13 cellular contexts compared by ENCODE assay signal in genomic region chr13:108268713-108269112, GRCh38. TPM values are rescaled to one million over a fixed set of nuclear protein-coding genes. Genes with fewer than 3 reads are reported as not detected.
DNase-seq lines count a peak whose midpoint lies in the region; ATAC-seq, FAIRE-seq and TF ChIP-seq lines count a peak whose summit lies in the region.
"Had no signal": no experiment of that assay in that cellular context is flagged by ENCODE, and none has a peak within 500 bp of the region (broad histone marks: within the 10 kb centered on the region; RNA-seq: fewer than 3 reads in every experiment).

No MANE protein-coding gene starts in this region.

- no peaks in the 10 kb centered on the region for H3K27me3 ChIP-seq in GM12878 (replicated peaks in 1 of 2; ENCODE audit: control insufficient read depth in 2 of 2, insufficient read depth in 2 of 2, low read length in 1 of 2)
- no peaks in the 10 kb centered on the region for H3K27me3 ChIP-seq in stomach
- no peaks in the 10 kb centered on the region for H3K27me3 ChIP-seq in heart right ventricle
- H3K27me3 ChIP-seq: sigmoid colon had no signal

- no peaks in the 10 kb centered on the region for H3K36me3 Mint-ChIP-seq in activated T-cell treated with anti-CD3 and anti-CD28 coated beads, Interleukin-2, amount 50 U/mL, for 72 hours (ENCODE audit: insufficient read depth in 2 of 2)

- TF ChIP-seq CTCF in GM12878 (IDR thresholded peaks at IDR 0.05 in 2 of 3, conservative IDR thresholded peaks at IDR 0.05 in 1 of 3; ENCODE audit: control insufficient read depth in 2 of 3, extremely low read depth in 1 of 3, insufficient read depth in 1 of 3, low read depth in 3 of 3, low read length in 3 of 3) (no peak), stomach (IDR thresholded peaks at IDR 0.05) (no peak), heart right ventricle (IDR thresholded peaks at IDR 0.05) (no peak)

- H3K9me3 ChIP-seq in GM12878 (replicated peaks; ENCODE audit: control insufficient read depth, insufficient read depth, low read length), result no peaks in the 10 kb centered on the region
- H3K9me3 ChIP-seq in stomach, result no peaks in the 10 kb centered on the region
- H3K9me3 ChIP-seq in heart right ventricle, result no peaks in the 10 kb centered on the region
- H3K9me3 ChIP-seq: sigmoid colon had no signal

- ATAC-seq in activated T-cell treated with anti-CD3 and anti-CD28 coated beads, Interleukin-2, amount 50 U/mL, for 72 hours (replicated peaks in 1 of 2), result peak; percentile 48 to 54
- ATAC-seq in HG03460 (IDR thresholded peaks at IDR 0.05; ENCODE audit: unreplicated experiment) (peak; percentile 14), GM12878 (peak; percentile 48), heart right ventricle (no peak)

- SMC1A ChIA-PET in GM12878 (lab: Charles Lee; ENCODE audit: uncharacterized antibody, unreplicated experiment), result interaction anchor here (0.6 to 4.1 kb wide), 17 partner anchors 8 to 626 kb away, joined by 3 to 19 read pairs (median 4); partner anchors contain the start of gene LIG4

- CTCF ChIA-PET in GM12878 (lab: Yijun Ruan, JAX), result interaction anchor here (0.9 to 2.1 kb wide), 8 partner anchors 11 to 240 kb away, joined by 3 to 12 read pairs (median 6); no protein-coding TSS in a partner anchor

- no TSS peak for BruUV-seq in GM12878 (replicated peaks; lab: Mats Ljungman, UMichigan)

- peaks cover 1% of the 10 kb centered on the region for H3K79me2 ChIP-seq in GM12878 (ENCODE audit: control insufficient read depth, insufficient read depth, low read length)

- H3K4me2 ChIP-seq in GM12878 (ENCODE audit: control insufficient read depth, insufficient read depth), result no peak overlapping the region

- peak overlapping the region; percentile 31 for H2AFZ ChIP-seq in GM12878 (ENCODE audit: control insufficient read depth, low read depth, low read length)

- H4K20me1 ChIP-seq in GM12878 (ENCODE audit: control insufficient read depth, insufficient read depth), result no peaks in the 10 kb centered on the region

- no peak overlapping the region for H3K27ac Mint-ChIP-seq in activated T-cell treated with anti-CD3 and anti-CD28 coated beads, Interleukin-2, amount 50 U/mL, for 72 hours

- H3K9me3 Mint-ChIP-seq in activated T-cell treated with anti-CD3 and anti-CD28 coated beads, Interleukin-2, amount 50 U/mL, for 72 hours, result peaks cover 0 to 2% of the 10 kb centered on the region in 2 donors

- H3K4me3 ChIP-seq in GM12878 (no peak overlapping the region), stomach (no peak overlapping the region), heart right ventricle (no peak overlapping the region)

- H3K4me1 Mint-ChIP-seq in activated T-cell treated with anti-CD3 and anti-CD28 coated beads, Interleukin-2, amount 50 U/mL, for 72 hours (ENCODE audit: low read depth), result peaks cover 51% of the 10 kb centered on the region

- no peak for TF ChIP-seq EP300 in GM12878 (IDR thresholded peaks at IDR 0.05; ENCODE audit: borderline replicate concordance in 1 of 2, control insufficient read depth in 1 of 2, low read depth in 2 of 2, low read length in 2 of 2)
- TF ChIP-seq EP300 in stomach (IDR thresholded peaks at IDR 0.05), result no peak

- TF ChIP-seq POLR2A in GM12878 (IDR thresholded peaks at IDR 0.05; ENCODE audit: low read depth, low read length) (no peak), stomach (IDR thresholded peaks at IDR 0.05) (no peak)

- DNase-seq in activated T-cell treated with anti-CD3 and anti-CD28 coated beads, Interleukin-2, amount 50 U/mL, for 72 hours, result peak in 1 of 2 donors; percentile 9
- no peak for DNase-seq in activated T-cell treated with anti-CD3 and anti-CD28 coated beads, Interleukin-2, amount 50 U/mL, for 1 hour
- no peak for DNase-seq in GM12878 (ENCODE audit: low read depth, low spot score)
- DNase-seq in stomach, result no peak
- no peak for DNase-seq in cerebellum (ENCODE audit: low spot score)
- no peak for DNase-seq in RPMI8226
- DNase-seq in heart right ventricle, result no peak
- DNase-seq: activated CD4-positive, CD25-positive, alpha-beta regulatory T cell; effector CD8-positive, alpha-beta T cell; GOT3; NCI-H226; sigmoid colon had no signal

- FAIRE-seq in GM12878 (lab: Jason Lieb, UNC), result peak; percentile 76

- H3K36me3 ChIP-seq in GM12878 (ENCODE audit: control insufficient read depth in 2 of 2, insufficient read depth in 2 of 2, low read length in 1 of 2) (no peaks in the 10 kb centered on the region), stomach (peaks cover 0 to 7% (median 0%) of the 10 kb centered on the region in 4 donors), heart right ventricle (peaks cover 0 to 6% (median 0%) of the 10 kb centered on the region in 9 donors)

- H3K4me1 ChIP-seq in GM12878 (ENCODE audit: control insufficient read depth, insufficient read depth, low read length) (peaks cover 14% of the 10 kb centered on the region), stomach (peaks cover 8 to 27% (median 18%) of the 10 kb centered on the region in 4 donors), heart right ventricle (peaks cover 0 to 59% (median 14%) of the 10 kb centered on the region in 9 donors)

- H3K27ac ChIP-seq in GM12878 (ENCODE audit: control insufficient read depth, insufficient read depth) (peak overlapping the region; percentile 81; the same call in 1 of the 2 replicates), stomach (peak overlapping the region in 3 of 5 donors; percentile 52 to 85 (median 73)), heart right ventricle (peak overlapping the region in 5 of 10 donors; percentile 70 to 95 (median 75))

- RAD21 ChIA-PET in GM12878 (lab: Charles Lee; ENCODE audit: unreplicated experiment), result interaction anchor here (0.7 to 1.4 kb wide), 8 partner anchors 36 to 395 kb away, joined by 3 to 5 read pairs (median 3); partner anchors contain the start of gene LIG4

- H3K27me3 Mint-ChIP-seq in activated T-cell treated with anti-CD3 and anti-CD28 coated beads, Interleukin-2, amount 50 U/mL, for 72 hours (ENCODE audit: low read depth), result no peaks in the 10 kb centered on the region

- H3K9ac ChIP-seq in GM12878 (ENCODE audit: control insufficient read depth, insufficient read depth, low read length), result no peak overlapping the region

- 0% methylated on average over 2 of the region's 2 CpGs for WGBS in GM12878 (ENCODE audit: insufficient coverage, insufficient replicate concordance, low lambda C conversion rate, missing lambda C conversion rate)
- WGBS in stomach, 5 donors, result 40 to 88% (median 70%) methylated on average over 2 of the region's 2 CpGs
- WGBS in heart right ventricle, 2 donors, result 63 to 69% methylated on average over 2 of the region's 2 CpGs

- POLR2A ChIA-PET in GM12878 (lab: Charles Lee), result no interaction called here

- no peak overlapping the region for H3K4me3 Mint-ChIP-seq in activated T-cell treated with anti-CD3 and anti-CD28 coated beads, Interleukin-2, amount 50 U/mL, for 72 hours

- in situ Hi-C loops in GM12878 (cut with MboI), result no loop called here

- intact Hi-C loops in GM12878 (cut with micrococcal nuclease; ENCODE audit: unreplicated experiment) (loop anchor here (2.0 kb wide), 3 partner anchors 42 to 50 kb away; partner anchors contain the start of gene ABHD13), stomach (cut with DNase I; ENCODE audit: low total_unique reads) (no loop called here), heart right ventricle (cut with DNase I) (no loop called here)

- no peak for TF ChIP-seq RAD21 in GM12878 (IDR thresholded peaks at IDR 0.05; ENCODE audit: insufficient read depth, low read depth, low read length)

RNA-seq across cellular contexts. Expression of gene TNFSF13B, which starts 0.8 kb away (rescaled TPM):
- 1 to 10 TPM; 2.7 TPM for total RNA-seq in activated T-cell treated with anti-CD3 and anti-CD28 coated beads, Interleukin-2, amount 50 U/mL, for 72 hours
- total RNA-seq in GM12878 (2013; cell fraction: nucleolus; rRNA removed), result 8.0 and 13.8 TPM in 2 replicates
- 16.9 and 18.6 TPM in 2 replicates for total RNA-seq in GM12878 (2014; rRNA removed)
- total RNA-seq in GM12878 (2014; rRNA removed; fragmentation: Illumina TruSeq; extraction: Trizol), result 11.0 and 11.7 TPM in 2 replicates
- 12.1 and 12.7 TPM in 2 replicates for total RNA-seq in GM12878 (2021)
- 3.5 TPM for polyA plus RNA-seq in GM12878 (2011; ENCODE audit: low read depth)
- polyA plus RNA-seq in GM12878 (2011; rRNA removed), result 64.2 and 84.9 TPM in 2 replicates
- 35.8 and 56.5 TPM in 2 replicates for polyA plus RNA-seq in GM12878 (2011; cell fraction: cytosol; rRNA removed)
- 29.4 and 39.9 TPM in 2 replicates for polyA plus RNA-seq in GM12878 (2011; cell fraction: nucleus; rRNA removed)
- 6.0 and 8.2 TPM in 2 replicates for polyA plus RNA-seq in GM12878 (2012)
- polyA plus RNA-seq in GM12878 (2014; fragmentation: Illumina TruSeq; extraction: Trizol), result 13.4 and 16.7 TPM in 2 replicates
- polyA plus RNA-seq in GM12878 (2014; fragmentation: Nextera tagmentation; extraction: Ambion mirVana), result 10 to 100 TPM; 12.5 to 32.0 TPM
- polyA plus RNA-seq in GM12878 (2014; rRNA removed), result 18.7 and 23.8 TPM in 2 replicates
- 10 to 100 TPM; 15.5 to 20.1 TPM for polyA plus RNA-seq in GM12878 (2016; fragmentation: Nextera tagmentation; extraction: Ambion mirVana)
- 16.5 and 32.8 TPM in 2 replicates for polyA minus RNA-seq in GM12878 (2011; rRNA and poly(A)+ RNA removed)
- polyA minus RNA-seq in GM12878 (2011; cell fraction: cytosol; rRNA and poly(A)+ RNA removed), result 13.7 and 17.5 TPM in 2 replicates
- polyA minus RNA-seq in GM12878 (2011; cell fraction: nucleus; rRNA and poly(A)+ RNA removed), result 27.9 and 30.2 TPM in 2 replicates
- 10 to 100 TPM in 1 of 5 donors, 1 to 10 TPM in 3, under 1 TPM in 1; 0.89 to 12.3 (median 3.5) TPM for total RNA-seq in stomach
- polyA plus RNA-seq in stomach, result 10 to 100 TPM in 1 of 3 donors, 1 to 10 TPM in 2; 2.0 to 11.0 (median 2.8) TPM
- total RNA-seq in cerebellum, result 1.6 TPM
- 10 to 100 TPM in 1 of 10 donors, 1 to 10 TPM in 8, under 1 TPM in 1; 0.83 to 20.8 (median 2.0) TPM for total RNA-seq in heart right ventricle
- polyA plus RNA-seq in heart right ventricle, result 1 to 10 TPM in 1 of 2 donors, under 1 TPM in 1; 0.52 to 2.6 TPM

RNA-seq across cellular contexts. Expression of gene ABHD13, which starts 50.5 kb away (rescaled TPM):
- total RNA-seq in activated T-cell treated with anti-CD3 and anti-CD28 coated beads, Interleukin-2, amount 50 U/mL, for 72 hours, result 1 to 10 TPM; 5.3 to 6.5 TPM
- 12.1 and 14.3 TPM in 2 replicates for total RNA-seq in GM12878 (2013; cell fraction: nucleolus; rRNA removed)
- total RNA-seq in GM12878 (2014; rRNA removed) (6.9 and 10.9 TPM in 2 replicates), GM12878 (2014; rRNA removed; fragmentation: Illumina TruSeq; extraction: Trizol) (5.5 and 5.7 TPM in 2 replicates), GM12878 (2021) (6.5 and 6.8 TPM in 2 replicates), stomach (10 to 100 TPM in 2 of 5 donors, 1 to 10 TPM in 3; 1.4 to 25.3 (median 7.7) TPM), cerebellum (13.3 TPM), heart right ventricle (1 to 10 TPM; 3.3 to 5.9 (median 4.6) TPM)
- polyA plus RNA-seq in GM12878 (2011; ENCODE audit: low read depth), result 2.4 TPM
- polyA plus RNA-seq in GM12878 (2011; rRNA removed) (10.7 and 15.9 TPM in 2 replicates), GM12878 (2014; fragmentation: Illumina TruSeq; extraction: Trizol) (7.6 and 12.1 TPM in 2 replicates), GM12878 (2014; fragmentation: Nextera tagmentation; extraction: Ambion mirVana) (1 to 10 TPM; 3.2 to 3.9 TPM), GM12878 (2014; rRNA removed) (4.8 and 6.1 TPM in 2 replicates), GM12878 (2016; fragmentation: Nextera tagmentation; extraction: Ambion mirVana) (10 to 100 TPM in 1 of 2 experiments, 1 to 10 TPM in 1; 6.4 to 10.2 TPM), stomach (1 to 10 TPM; 2.9 to 3.4 (median 3.2) TPM), heart right ventricle (1 to 10 TPM; 3.1 to 3.7 TPM)
- 2.8 and 2.9 TPM in 2 replicates for polyA plus RNA-seq in GM12878 (2011; cell fraction: cytosol; rRNA removed)
- 4.4 and 4.8 TPM in 2 replicates for polyA plus RNA-seq in GM12878 (2011; cell fraction: nucleus; rRNA removed)
- 4.7 and 4.8 TPM in 2 replicates for polyA plus RNA-seq in GM12878 (2012)
- polyA minus RNA-seq in GM12878 (2011; rRNA and poly(A)+ RNA removed), result 4.5 and 5.1 TPM in 2 replicates
- 1.7 and 2.0 TPM in 2 replicates for polyA minus RNA-seq in GM12878 (2011; cell fraction: cytosol; rRNA and poly(A)+ RNA removed)
- 10.8 and 13.0 TPM in 2 replicates for polyA minus RNA-seq in GM12878 (2011; cell fraction: nucleus; rRNA and poly(A)+ RNA removed)

RNA-seq across cellular contexts. Expression of gene LIG4, which starts 53.4 kb away (rescaled TPM):
- total RNA-seq in activated T-cell treated with anti-CD3 and anti-CD28 coated beads, Interleukin-2, amount 50 U/mL, for 72 hours, result 10 to 100 TPM in 1 of 2 donors, 1 to 10 TPM in 1; 10.0 to 10.3 TPM
- total RNA-seq in GM12878 (2013; cell fraction: nucleolus; rRNA removed), result 18.6 and 19.1 TPM in 2 replicates
- total RNA-seq in GM12878 (2014; rRNA removed), result 7.8 and 10.2 TPM in 2 replicates
- 12.6 and 12.9 TPM in 2 replicates for total RNA-seq in GM12878 (2014; rRNA removed; fragmentation: Illumina TruSeq; extraction: Trizol)
- total RNA-seq in GM12878 (2021), result 7.7 and 8.3 TPM in 2 replicates
- 3.1 TPM for polyA plus RNA-seq in GM12878 (2011; ENCODE audit: low read depth)
- polyA plus RNA-seq in GM12878 (2011; rRNA removed), result 11.0 and 16.6 TPM in 2 replicates
- 2.8 and 3.5 TPM in 2 replicates for polyA plus RNA-seq in GM12878 (2011; cell fraction: cytosol; rRNA removed)
- polyA plus RNA-seq in GM12878 (2011; cell fraction: nucleus; rRNA removed), result 10.3 and 12.2 TPM in 2 replicates
- polyA plus RNA-seq in GM12878 (2012), result 4.3 and 6.0 TPM in 2 replicates
- polyA plus RNA-seq in GM12878 (2014; fragmentation: Illumina TruSeq; extraction: Trizol), result 15.0 and 20.5 TPM in 2 replicates
- 1 to 10 TPM; 2.3 to 5.1 TPM for polyA plus RNA-seq in GM12878 (2014; fragmentation: Nextera tagmentation; extraction: Ambion mirVana)
- 8.4 and 8.6 TPM in 2 replicates for polyA plus RNA-seq in GM12878 (2014; rRNA removed)
- 1 to 10 TPM; 8.4 to 9.2 TPM for polyA plus RNA-seq in GM12878 (2016; fragmentation: Nextera tagmentation; extraction: Ambion mirVana)
- polyA minus RNA-seq in GM12878 (2011; rRNA and poly(A)+ RNA removed), result 2.5 and 4.4 TPM in 2 replicates
- 2.5 and 3.1 TPM in 2 replicates for polyA minus RNA-seq in GM12878 (2011; cell fraction: cytosol; rRNA and poly(A)+ RNA removed)
- polyA minus RNA-seq in GM12878 (2011; cell fraction: nucleus; rRNA and poly(A)+ RNA removed), result 2.3 and 3.2 TPM in 2 replicates
- 10 to 100 TPM in 2 of 5 donors, 1 to 10 TPM in 2, not detected in 1; 7.6 to 13.9 (median 11.0) TPM for total RNA-seq in stomach
- 1 to 10 TPM; 4.0 to 5.8 (median 4.3) TPM for polyA plus RNA-seq in stomach
- total RNA-seq in cerebellum, result 16.7 TPM
- total RNA-seq in heart right ventricle, result 10 to 100 TPM in 2 of 10 donors, 1 to 10 TPM in 8; 7.0 to 12.6 (median 9.3) TPM
- polyA plus RNA-seq in heart right ventricle, result 10 to 100 TPM in 1 of 2 donors, 1 to 10 TPM in 1; 3.7 to 16.2 TPM

Comparison
In these comparisons a context has a peak if more than half of its experiments do, and no peak if none do; other contexts are left out.
1. ATAC-seq: peak in activated T-cell treated with anti-CD3 and anti-CD28 coated beads, Interleukin-2, amount 50 U/mL, for 72 hours (2 of 2), HG03460 (single experiment) and GM12878 (single experiment); none in heart right ventricle (0 of 8).